ENCODE assay signal across 24 cellular contexts in the genomic region with DNA sequence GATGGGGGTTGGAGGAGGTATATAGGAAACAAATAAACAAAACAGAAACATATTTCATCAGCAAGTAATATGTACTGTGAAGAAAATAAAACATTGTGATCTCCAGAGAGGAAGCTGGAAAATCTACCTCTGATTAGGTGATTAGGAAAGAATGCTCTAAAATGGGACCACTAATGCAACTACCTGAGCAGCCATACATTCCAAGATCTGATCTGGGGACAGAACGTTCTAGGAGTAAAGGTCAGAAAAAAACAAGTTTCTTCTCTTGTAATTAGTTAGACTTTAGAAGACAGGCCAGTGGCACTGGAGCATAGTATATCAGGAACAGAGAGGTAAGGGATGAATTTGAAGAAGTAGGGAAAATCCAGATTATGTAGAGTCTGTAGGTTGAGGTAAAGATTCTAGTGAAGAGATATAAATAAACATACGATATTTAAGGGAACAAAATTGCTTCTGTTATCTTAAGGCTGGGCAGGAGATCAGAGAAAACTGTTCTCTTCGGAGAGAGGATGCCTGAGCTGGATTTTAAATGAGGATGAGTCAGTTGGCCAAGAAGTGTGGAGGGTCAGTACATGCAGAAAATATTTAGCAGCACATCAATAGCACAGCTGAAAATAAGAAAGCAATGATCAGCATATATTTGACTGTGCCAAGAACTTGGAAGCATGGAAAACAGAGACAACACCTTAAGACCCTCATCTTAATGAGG.
DNase-seq lines count a peak whose midpoint lies in the region; ATAC-seq, FAIRE-seq and TF ChIP-seq lines count a peak whose summit lies in the region.
"Had no signal": no experiment of that assay in that cellular context is flagged by ENCODE, and none has a peak within 500 bp of the region (broad histone marks: within the 10 kb centered on the region; RNA-seq: fewer than 3 reads in every experiment).

No MANE protein-coding gene starts in this region.

- H3K4me3 Mint-ChIP-seq in GM23338 = no peak overlapping the region
- H3K4me3 Mint-ChIP-seq: activated CD4-positive, alpha-beta T cell treated with anti-CD3 and anti-CD28 coated beads for 36 hours; activated naive CD8-positive, alpha-beta T cell treated with anti-CD3 and anti-CD28 coated beads, Interleukin-2, amount 50 U/mL, for 24 hours; naive B cell; stimulated activated memory B cell treated with anti-CD40 and anti-IgM and Interleukin-4, amounts not matched to agents 10 μg/mL and 1 μg/mL and 100 μg/mL, for 72 hours had no signal

- H3K27ac Mint-ChIP-seq in GM23338 = no peak overlapping the region
- H3K27ac Mint-ChIP-seq: activated CD4-positive, alpha-beta T cell treated with anti-CD3 and anti-CD28 coated beads for 36 hours; activated naive CD8-positive, alpha-beta T cell treated with anti-CD3 and anti-CD28 coated beads, Interleukin-2, amount 50 U/mL, for 24 hours; stimulated activated memory B cell treated with anti-CD40 and anti-IgM and Interleukin-4, amounts not matched to agents 10 μg/mL and 1 μg/mL and 100 μg/mL, for 72 hours had no signal

- H3K4me2 ChIP-seq in osteoblast (ENCODE audit: insufficient read depth, low read length) = no peak overlapping the region
- H3K4me2 ChIP-seq in GM23338 = no peak overlapping the region
- H3K4me2 ChIP-seq: BLaER1 treated with 17β-estradiol and CSF1 and Interleukin-3, amounts not matched to agents 10 nM and 100 nM had no signal

- peaks cover 7% of the 10 kb centered on the region; the same call in 2 of the 3 replicates for H3K4me1 Mint-ChIP-seq in GM23338
- H3K4me1 Mint-ChIP-seq: activated CD4-positive, alpha-beta T cell treated with anti-CD3 and anti-CD28 coated beads for 36 hours; activated naive CD8-positive, alpha-beta T cell treated with anti-CD3 and anti-CD28 coated beads, Interleukin-2, amount 50 U/mL, for 24 hours; naive B cell; stimulated activated memory B cell treated with anti-CD40 and anti-IgM and Interleukin-4, amounts not matched to agents 10 μg/mL and 1 μg/mL and 100 μg/mL, for 72 hours had no signal

- H3K4me1 ChIP-seq in osteoblast (ENCODE audit: insufficient read depth, low read length) (peaks cover 7% of the 10 kb centered on the region), small intestine (ENCODE audit: control insufficient read depth in 2 of 2, insufficient read depth in 1 of 2, low read depth in 1 of 2, low read length in 1 of 2) (no peaks in the 10 kb centered on the region), GM23338 (ENCODE audit: insufficient read depth) (peaks cover 9% of the 10 kb centered on the region; the same call in 1 of the 2 replicates)
- H3K4me1 ChIP-seq: BLaER1 treated with 17β-estradiol and CSF1 and Interleukin-3, amounts not matched to agents 10 nM and 100 nM; esophagus squamous epithelium; tibial nerve had no signal

- H3F3A ChIP-seq in GM23338 (replicated peaks; ENCODE audit: low read depth) = no peaks in the 10 kb centered on the region

- H4K20me1 ChIP-seq in osteoblast (ENCODE audit: insufficient read depth, low read length) = no peaks in the 10 kb centered on the region
- no peaks in the 10 kb centered on the region for H4K20me1 ChIP-seq in GM23338 (replicated peaks; ENCODE audit: insufficient read depth)
- H4K20me1 ChIP-seq: BLaER1 treated with 17β-estradiol and CSF1 and Interleukin-3, amounts not matched to agents 10 nM and 100 nM had no signal

- H3K4me3 ChIP-seq in AG10803 (ENCODE audit: low read length) (no peak overlapping the region), choroid plexus epithelial cell (ENCODE audit: low read depth, low read length) (no peak overlapping the region), osteoblast (ENCODE audit: insufficient read depth, low read length) (no peak overlapping the region), small intestine (ENCODE audit: low read depth in 1 of 2, low read length in 2 of 2) (no peak overlapping the region), GM23338 (no peak overlapping the region)
- H3K4me3 ChIP-seq: BLaER1 treated with 17β-estradiol and CSF1 and Interleukin-3, amounts not matched to agents 10 nM and 100 nM; esophagus squamous epithelium; ovary; tibial nerve had no signal

- no peaks in the 10 kb centered on the region for H3K27me3 ChIP-seq in osteoblast (ENCODE audit: insufficient read depth, low read length)
- no peaks in the 10 kb centered on the region for H3K27me3 ChIP-seq in small intestine (ENCODE audit: control insufficient read depth in 2 of 2, insufficient read depth in 2 of 2, low read length in 2 of 2)
- no peaks in the 10 kb centered on the region for H3K27me3 ChIP-seq in GM23338 (ENCODE audit: insufficient read depth)
- H3K27me3 ChIP-seq: BLaER1 treated with 17β-estradiol and CSF1 and Interleukin-3, amounts not matched to agents 10 nM and 100 nM; esophagus squamous epithelium; tibial nerve had no signal

- FAIRE-seq in small intestine (lab: Jason Lieb, UNC) = no peak
- FAIRE-seq: keratinocyte had no signal

- DNase-seq in AG10803 (ENCODE audit: low read depth) (peak; percentile 26), HT1080 (ENCODE audit: low read depth) (peak; percentile 35), choroid plexus epithelial cell (ENCODE audit: low read depth) (peak; percentile 42), osteoblast (ENCODE audit: insufficient read length, low spot score, missing footprints) (peak; percentile 69), NCI-H2107 (lab: John Stamatoyannopoulos, UW) (no peak), DMS53 treated with DMSO at 0.1 percent for 48 hours (lab: John Stamatoyannopoulos, UW; ENCODE audit: unreplicated experiment) (no peak), small intestine (no peak), GM23338 (ENCODE audit: low spot score) (no peak)
- DNase-seq: activated CD4-positive, alpha-beta T cell treated with anti-CD3 and anti-CD28 coated beads for 36 hours; activated naive CD8-positive, alpha-beta T cell treated with anti-CD3 and anti-CD28 coated beads, Interleukin-2, amount 50 U/mL, for 24 hours; effector memory CD4-positive, alpha-beta T cell; esophagus squamous epithelium; hypothalamus; Karpas-422; naive B cell; NCI-H1105 treated with DMSO at 0.1 percent for 48 hours; NCI-H524; ovary; right cardiac atrium; SW 1271 had no signal

- H3K36me3 ChIP-seq in osteoblast (ENCODE audit: insufficient read depth, low read length) (no peaks in the 10 kb centered on the region), small intestine (ENCODE audit: control insufficient read depth in 2 of 2, insufficient read depth in 2 of 2, low read length in 2 of 2) (no peaks in the 10 kb centered on the region), GM23338 (ENCODE audit: insufficient read depth) (no peaks in the 10 kb centered on the region)
- H3K36me3 ChIP-seq: BLaER1 treated with 17β-estradiol and CSF1 and Interleukin-3, amounts not matched to agents 10 nM and 100 nM; esophagus squamous epithelium; ovary; tibial nerve had no signal

- peaks cover 3% of the 10 kb centered on the region; the same call in 1 of the 2 replicates for H3K9me2 ChIP-seq in GM23338 (ENCODE audit: insufficient read depth)

- no peaks in the 10 kb centered on the region for H3K27me3 Mint-ChIP-seq in GM23338 (ENCODE audit: insufficient read depth, low read depth, poor library complexity)
- H3K27me3 Mint-ChIP-seq: activated CD4-positive, alpha-beta T cell treated with anti-CD3 and anti-CD28 coated beads for 36 hours; activated naive CD8-positive, alpha-beta T cell treated with anti-CD3 and anti-CD28 coated beads, Interleukin-2, amount 50 U/mL, for 24 hours; naive B cell; stimulated activated memory B cell treated with anti-CD40 and anti-IgM and Interleukin-4, amounts not matched to agents 10 μg/mL and 1 μg/mL and 100 μg/mL, for 72 hours had no signal

- H3K27ac ChIP-seq in osteoblast (ENCODE audit: low read depth, low read length) (no peak overlapping the region), small intestine (ENCODE audit: low read depth in 1 of 2, low read length in 1 of 2) (no peak overlapping the region), GM23338 (ENCODE audit: low read depth) (no peak overlapping the region)
- H3K27ac ChIP-seq: BLaER1 treated with 17β-estradiol and CSF1 and Interleukin-3, amounts not matched to agents 10 nM and 100 nM; esophagus squamous epithelium; ovary; tibial nerve had no signal

- H3K9me3 ChIP-seq in osteoblast (ENCODE audit: low read depth, low read length) (no peaks in the 10 kb centered on the region), small intestine (ENCODE audit: control insufficient read depth, low read depth) (no peaks in the 10 kb centered on the region)
- H3K9me3 ChIP-seq: BLaER1 treated with 17β-estradiol and CSF1 and Interleukin-3, amounts not matched to agents 10 nM and 100 nM; esophagus squamous epithelium; ovary; tibial nerve had no signal

- H3K36me3 Mint-ChIP-seq in GM23338 (ENCODE audit: low read depth) = no peaks in the 10 kb centered on the region
- H3K36me3 Mint-ChIP-seq: naive B cell; stimulated activated memory B cell treated with anti-CD40 and anti-IgM and Interleukin-4, amounts not matched to agents 10 μg/mL and 1 μg/mL and 100 μg/mL, for 72 hours had no signal

- H3K9me3 Mint-ChIP-seq in GM23338 = no peaks in the 10 kb centered on the region; the same call in 2 of the 3 replicates
- H3K9me3 Mint-ChIP-seq: stimulated activated memory B cell treated with anti-CD40 and anti-IgM and Interleukin-4, amounts not matched to agents 10 μg/mL and 1 μg/mL and 100 μg/mL, for 72 hours had no signal

- H3K79me2 ChIP-seq in osteoblast (ENCODE audit: insufficient read depth, low read length) = no peaks in the 10 kb centered on the region
- H3K79me2 ChIP-seq in GM23338 (replicated peaks; ENCODE audit: insufficient read depth) = no peaks in the 10 kb centered on the region

- H2AFZ ChIP-seq in osteoblast (ENCODE audit: low read length) (no peak overlapping the region), GM23338 (no peak overlapping the region)

- ATAC-seq in GM23338 = no peak
- ATAC-seq: activated CD4-positive, alpha-beta T cell treated with anti-CD3 and anti-CD28 coated beads for 36 hours; activated naive CD8-positive, alpha-beta T cell treated with anti-CD3 and anti-CD28 coated beads, Interleukin-2, amount 50 U/mL, for 24 hours; right cardiac atrium; stimulated activated memory B cell treated with anti-CD40 and anti-IgM and Interleukin-4, amounts not matched to agents 10 μg/mL and 1 μg/mL and 100 μg/mL, for 72 hours had no signal

- 26 to 32% (median 31%) methylated on average over 3 of the region's 3 CpGs for WGBS in small intestine, 3 donors

- no peak for TF ChIP-seq CTCF in AG10803 (conservative IDR thresholded peaks at IDR 0.05; ENCODE audit: low read length)
- TF ChIP-seq CTCF in choroid plexus epithelial cell (conservative IDR thresholded peaks at IDR 0.05; ENCODE audit: low read depth, low read length) = no peak
- no peak for TF ChIP-seq CTCF in osteoblast (IDR thresholded peaks at IDR 0.05; ENCODE audit: extremely low read depth, low read depth, low read length)
- TF ChIP-seq CTCF in GM23338 (conservative IDR thresholded peaks at IDR 0.05; ENCODE audit: low read depth in 2 of 2) = no peak

Comparison
In these comparisons a context has a peak if more than half of its experiments do, and no peak if none do; other contexts are left out.
1. DNase-seq: peak in AG10803 (single experiment), HT1080 (single experiment), choroid plexus epithelial cell (single experiment) and osteoblast (single experiment); none in NCI-H2107 (single experiment), DMS53 treated with DMSO at 0.1 percent for 48 hours (single experiment), small intestine (single experiment) and GM23338 (single experiment).